ENCODE assay signal across 1 cellular context in the genomic region with DNA sequence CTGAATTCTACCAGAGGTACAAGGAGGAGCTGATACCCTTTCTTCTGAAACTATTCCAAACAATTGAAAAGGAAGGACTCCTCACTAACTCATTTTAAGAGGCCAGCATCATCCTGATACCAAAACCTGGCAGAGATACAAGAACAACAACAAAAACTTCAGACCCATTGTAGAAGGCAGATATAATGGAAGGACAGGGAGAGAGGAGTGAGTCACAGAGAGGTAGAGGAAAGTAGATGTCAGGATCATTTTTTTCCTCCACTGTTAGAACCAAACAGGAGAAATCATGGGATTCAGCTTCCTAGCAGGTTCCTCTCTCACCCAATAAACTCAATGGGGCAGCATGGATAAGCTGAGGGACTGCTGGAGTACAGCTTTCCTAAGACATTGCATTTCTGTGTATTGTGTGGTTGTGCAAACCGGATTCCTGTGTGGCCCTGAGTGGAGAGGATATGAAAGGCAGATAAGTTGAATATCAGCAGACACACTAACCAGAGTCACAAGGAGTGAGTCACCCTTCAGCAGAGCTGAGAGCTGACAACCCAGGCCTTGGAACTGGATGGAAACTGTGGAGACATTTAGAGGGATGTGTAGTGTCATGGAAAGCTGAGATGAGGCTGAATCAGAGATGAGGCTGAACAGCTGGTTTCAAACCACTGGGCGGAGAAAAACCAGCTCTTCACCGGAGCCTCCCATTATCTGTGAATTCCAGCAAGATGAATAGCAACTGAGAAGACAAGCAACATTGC.
TF ChIP-seq lines count a peak whose summit lies in the region.

No MANE protein-coding gene starts in this region.

TF ChIP-seq in SK-N-SH treated with all-trans-retinoic acid at 6 μM for 48 hours, 23 proteins besides CTCF, POLR2A, EP300 and RAD21 (continued from another document):
- TF ChIP-seq RARB (CRISPR knock-in tag; IDR thresholded peaks at IDR 0.05), result no peak
